14 cellular contexts compared by ENCODE assay signal in genomic region chr5:143433680-143434079, GRCh38. TPM values are rescaled to one million over a fixed set of nuclear protein-coding genes. Genes with fewer than 3 reads are reported as not detected.
DNase-seq lines count a peak whose midpoint lies in the region; ATAC-seq, FAIRE-seq and TF ChIP-seq lines count a peak whose summit lies in the region.
"Had no signal": no experiment of that assay in that cellular context is flagged by ENCODE, and none has a peak within 500 bp of the region (broad histone marks: within the 10 kb centered on the region; RNA-seq: fewer than 3 reads in every experiment).

No MANE protein-coding gene starts in this region.

- no peaks in the 10 kb centered on the region for H3K27me3 ChIP-seq in CD4-positive, alpha-beta T cell (ENCODE audit: control insufficient read depth, insufficient read depth, low read length)
- H3K27me3 ChIP-seq in HepG2 (ENCODE audit: control insufficient read depth in 1 of 2, insufficient read depth in 2 of 2, low read length in 2 of 2) (peaks cover 0 to 6% of the 10 kb centered on the region in 2 experiments; a peak in 3 of 5 replicates), neural progenitor cell (no peaks in the 10 kb centered on the region)
- H3K27me3 ChIP-seq: body of pancreas, sigmoid colon had no signal

- H3K4me1 ChIP-seq in HepG2 (ENCODE audit: insufficient read depth, low read length) (peaks cover 32% of the 10 kb centered on the region), neural progenitor cell (no peaks in the 10 kb centered on the region)
- H3K4me1 ChIP-seq: body of pancreas, Caco-2 had no signal

- H3K36me3 ChIP-seq in HepG2 (replicated peaks in 1 of 2; ENCODE audit: control insufficient read depth in 1 of 2, insufficient read depth in 2 of 2, low read length in 2 of 2) (no peaks in the 10 kb centered on the region), neural progenitor cell (no peaks in the 10 kb centered on the region)
- H3K36me3 ChIP-seq: sigmoid colon had no signal

- no peaks in the 10 kb centered on the region for H3K9me3 ChIP-seq in CD4-positive, alpha-beta T cell (ENCODE audit: control insufficient read depth, low read length)
- no peaks in the 10 kb centered on the region for H3K9me3 ChIP-seq in HepG2 (ENCODE audit: low read length)
- no peaks in the 10 kb centered on the region for H3K9me3 ChIP-seq in neural progenitor cell (ENCODE audit: low read depth)
- H3K9me3 ChIP-seq: body of pancreas, Caco-2, sigmoid colon had no signal

- H3K4me3 ChIP-seq in GM12875 (ENCODE audit: low read depth, low read length) (peak overlapping the region; percentile 49), HepG2 (replicated peaks in 1 of 3; ENCODE audit: insufficient read depth in 1 of 3, low read depth in 2 of 3, low read length in 3 of 3) (no peak overlapping the region), neural progenitor cell (no peak overlapping the region)
- H3K4me3 ChIP-seq: body of pancreas, sigmoid colon had no signal

- peaks cover 74% of the 10 kb centered on the region for H3K4me1 Mint-ChIP-seq in CD4-positive, alpha-beta T cell (ENCODE audit: low read depth)
- H3K4me1 Mint-ChIP-seq in WTC11 (peaks cover 22% of the 10 kb centered on the region), neural progenitor cell (no peaks in the 10 kb centered on the region)

- TF ChIP-seq POLR2A in HepG2 (IDR thresholded peaks at IDR 0.05; ENCODE audit: insufficient read depth in 1 of 2, low read depth in 2 of 2, low read length in 2 of 2): no peak

- peak overlapping the region; percentile 92 for H3K4me3 Mint-ChIP-seq in CD4-positive, alpha-beta T cell
- H3K4me3 Mint-ChIP-seq in WTC11: no peak overlapping the region
- H3K4me3 Mint-ChIP-seq in neural progenitor cell: no peak overlapping the region

- peaks cover 5% of the 10 kb centered on the region for H3K36me3 Mint-ChIP-seq in CD4-positive, alpha-beta T cell (ENCODE audit: low read depth)
- H3K36me3 Mint-ChIP-seq in WTC11 (no peaks in the 10 kb centered on the region), neural progenitor cell (no peaks in the 10 kb centered on the region)

- H2AFZ ChIP-seq in HepG2 (ENCODE audit: low read length): peak overlapping the region; percentile 30
- no peak overlapping the region for H2AFZ ChIP-seq in neural progenitor cell (replicated peaks)

- intact Hi-C loops in CD4-positive, alpha-beta T cell (cut with DNase I, micrococcal nuclease): loop anchor here (1.0 to 10.0 kb wide), 5 partner anchors 18 to 1059 kb away; no protein-coding TSS in a partner anchor
- intact Hi-C loops in HepG2 (cut with micrococcal nuclease; ENCODE audit: unreplicated experiment): no loop called here
- intact Hi-C loops in Right ventricle myocardium superior (cut with DNase I): no loop called here

- H3K9me3 Mint-ChIP-seq in CD4-positive, alpha-beta T cell: no peaks in the 10 kb centered on the region
- no peaks in the 10 kb centered on the region for H3K9me3 Mint-ChIP-seq in WTC11
- H3K9me3 Mint-ChIP-seq in neural progenitor cell: no peaks in the 10 kb centered on the region

- no peak overlapping the region for H3K9ac ChIP-seq in HepG2 (ENCODE audit: insufficient read depth, low read depth, low read length)
- H3K9ac ChIP-seq in neural progenitor cell: no peak overlapping the region

- H3F3A ChIP-seq in neural progenitor cell (ENCODE audit: low read depth): no peaks in the 10 kb centered on the region

- H3K27me3 Mint-ChIP-seq in CD4-positive, alpha-beta T cell: no peaks in the 10 kb centered on the region
- no peaks in the 10 kb centered on the region for H3K27me3 Mint-ChIP-seq in WTC11 (ENCODE audit: low read depth)
- H3K27me3 Mint-ChIP-seq in neural progenitor cell (ENCODE audit: insufficient read depth, low read depth): peaks cover 2% of the 10 kb centered on the region

- no peak for TF ChIP-seq CTCF in CD4-positive, alpha-beta T cell (IDR thresholded peaks at IDR 0.05)
- TF ChIP-seq CTCF in GM12875 (IDR thresholded peaks at IDR 0.05; ENCODE audit: borderline replicate concordance, insufficient read depth, low read depth, low read length) (no peak), WTC11 (IDR thresholded peaks at IDR 0.05) (no peak), HepG2 (CRISPR knock-in tag; IDR thresholded peaks at IDR 0.05) (no peak), neural progenitor cell (IDR thresholded peaks at IDR 0.05) (no peak)

- in situ Hi-C loops in HepG2 (cut with HindIII; ENCODE audit: extremely low pct_ligation_motif_present, low pct_unique_long_range_greater_than_20kb): loop anchor here (25.0 kb wide), 1 partner anchor 379 kb away; the partner anchor contains the start of gene HMHB1

- peak in 1 of 10 experiments; percentile 6 for DNase-seq in CD4-positive, alpha-beta T cell
- no peak for DNase-seq in WTC11 (ENCODE audit: low spot score)
- DNase-seq in HepG2 (ENCODE audit: low spot score): no peak
- DNase-seq in COLO668 (lab: John Stamatoyannopoulos, UW; ENCODE audit: unreplicated experiment): no peak
- no peak for DNase-seq in NOMO-1 treated with DMSO at 0.1 percent for 48 hours (lab: John Stamatoyannopoulos, UW; ENCODE audit: unreplicated experiment)
- DNase-seq in neural progenitor cell (ENCODE audit: low spot score): no peak
- DNase-seq in Right ventricle myocardium superior: no peak
- DNase-seq: body of pancreas, Caco-2, NCI-H1436 treated with DMSO at 0.1 percent for 48 hours, NCI-H524, RPMI8226, sigmoid colon had no signal

- no peak overlapping the region for H3K27ac ChIP-seq in CD4-positive, alpha-beta T cell (ENCODE audit: low read depth, low read length)
- H3K27ac ChIP-seq in HepG2 (ENCODE audit: extremely low read length, insufficient read depth, low read length) (no peak overlapping the region), neural progenitor cell (no peak overlapping the region)
- H3K27ac ChIP-seq: sigmoid colon had no signal

- peak overlapping the region; percentile 93 for H3K27ac Mint-ChIP-seq in CD4-positive, alpha-beta T cell
- H3K27ac Mint-ChIP-seq in WTC11 (no peak overlapping the region), neural progenitor cell (no peak overlapping the region)

- H4K20me1 ChIP-seq in HepG2 (ENCODE audit: insufficient read depth, low read length): no peaks in the 10 kb centered on the region
- no peaks in the 10 kb centered on the region for H4K20me1 ChIP-seq in neural progenitor cell (ENCODE audit: low read depth)

- BruUV-seq in HepG2 (replicated peaks; lab: Mats Ljungman, UMichigan): no TSS peak

- POLR2A ChIA-PET in CD4-positive, alpha-beta T cell (lab: Charles Lee): interaction anchor here (0.8 to 5.1 kb wide), 13 partner anchors 7 to 754 kb away, joined by 3 to 250 read pairs (median 7); partner anchors contain the start of genes KCTD16, NR3C1 and YIPF5
- POLR2A ChIA-PET in WTC11 (lab: Charles Lee): no interaction called here
- POLR2A ChIA-PET in HepG2 (lab: Yijun Ruan, JAX): no interaction called here

- FAIRE-seq in HepG2 (lab: Jason Lieb, UNC): no peak

- no peak for TF ChIP-seq EP300 in HepG2 (IDR thresholded peaks at IDR 0.05; ENCODE audit: low read depth in 2 of 2, low read length in 2 of 2)
- TF ChIP-seq EP300 in HepG2 (CRISPR knock-in tag; IDR thresholded peaks at IDR 0.05; ENCODE audit: borderline replicate concordance): no peak

- no peak for ATAC-seq in CD4-positive, alpha-beta T cell (ENCODE audit: poor library complexity)
- peak; percentile 41 for ATAC-seq in WTC11
- ATAC-seq in HepG2: no peak
- no peak for ATAC-seq in Right ventricle myocardium superior (ENCODE audit: poor library complexity)
- ATAC-seq: body of pancreas had no signal

- H3K79me2 ChIP-seq in HepG2 (ENCODE audit: insufficient read depth, low read length) (no peaks in the 10 kb centered on the region), neural progenitor cell (ENCODE audit: low read depth) (no peaks in the 10 kb centered on the region)

- no peak for TF ChIP-seq RAD21 in HepG2 (CRISPR knock-in tag; IDR thresholded peaks at IDR 0.05)

- CTCF ChIA-PET in CD4-positive, alpha-beta T cell (lab: Charles Lee): interaction anchor here (1.1 to 4.6 kb wide), 7 partner anchors 7 to 754 kb away, joined by 3 to 23 read pairs (median 3); partner anchors contain the start of gene NR3C1
- CTCF ChIA-PET in WTC11 (lab: Charles Lee): interaction anchor here (1.5 kb wide), 1 partner anchor 30 kb away, joined by 4 read pairs; the partner anchor contains the start of gene NR3C1
- CTCF ChIA-PET in HepG2 (lab: Yijun Ruan, JAX; ENCODE audit: low intra/inter-chr PET ratio, low total read pairs): no interaction called here

- H3K4me2 ChIP-seq in HepG2 (ENCODE audit: low read depth, low read length) (no peak overlapping the region), neural progenitor cell (no peak overlapping the region)

- whole genome bisulfite sequencing in HepG2 (ENCODE audit: low lambda C conversion rate): 76% methylated on average over 2 of the region's 2 CpGs

TF ChIP-seq in WTC11, 78 proteins besides CTCF, POLR2A, EP300 and RAD21 (continues in another document):
- TF ChIP-seq ETV6 (CRISPR knock-in tag; IDR thresholded peaks at IDR 0.05): no peak

TF ChIP-seq in HepG2, 621 proteins besides CTCF, POLR2A, EP300 and RAD21 (continues in another document):
- no peak for TF ChIP-seq NCOA5 (CRISPR knock-in tag; IDR thresholded peaks at IDR 0.05)

RNA-seq across cellular contexts. Expression of gene NR3C1, which starts 30.2 kb away (rescaled TPM):
- 100 to 1,000 TPM; 168 to 191 TPM for total RNA-seq in CD4-positive, alpha-beta T cell
- total RNA-seq in WTC11 (2021) (8.7 to 15.0 TPM (median 9.3 TPM) in 3 replicates), HepG2 (2016; rRNA removed; fragmentation: Illumina TruSeq; extraction: Trizol) (24.3 and 30.0 TPM in 2 replicates), neural progenitor cell (ENCODE audit: low replicate concordance) (0.17 and 0.37 TPM in 2 replicates), Right ventricle myocardium superior (48.9 TPM)
- 34.6 and 40.8 TPM in 2 replicates for total RNA-seq in HepG2 (2016; cell fraction: cytosol; rRNA removed; fragmentation: Illumina TruSeq; extraction: Trizol; ENCODE audit: low read depth)
- total RNA-seq in HepG2 (2016; cell fraction: insoluble cytoplasmic fraction; rRNA removed; fragmentation: Illumina TruSeq; extraction: Trizol): 27.6 and 29.7 TPM in 2 replicates
- 42.6 and 43.8 TPM in 2 replicates for total RNA-seq in HepG2 (2016; cell fraction: membrane; rRNA removed; fragmentation: Illumina TruSeq; extraction: Trizol)
- 41.0 and 41.5 TPM in 2 replicates for total RNA-seq in HepG2 (2016; cell fraction: nucleus; rRNA removed; fragmentation: Illumina TruSeq; extraction: Trizol)
- polyA plus RNA-seq in HepG2 (2011; rRNA removed): 8.9 and 10.0 TPM in 2 replicates
- 4.5 and 7.8 TPM in 2 replicates for polyA plus RNA-seq in HepG2 (2011; cell fraction: cytosol; rRNA removed)
- 4.7 and 5.3 TPM in 2 replicates for polyA plus RNA-seq in HepG2 (2011; cell fraction: nucleus; rRNA removed)
- 17.8 and 19.1 TPM in 2 replicates for polyA plus RNA-seq in HepG2 (2012)
- polyA plus RNA-seq in HepG2 (2016; cell fraction: cytosol; fragmentation: Illumina TruSeq; extraction: Trizol; ENCODE audit: low read depth): 0.48 and 0.52 TPM in 2 replicates
- polyA plus RNA-seq in HepG2 (2016; cell fraction: insoluble cytoplasmic fraction; fragmentation: Illumina TruSeq; extraction: Trizol; ENCODE audit: low read depth): 14.7 and 15.8 TPM in 2 replicates
- 3.1 and 3.3 TPM in 2 replicates for polyA plus RNA-seq in HepG2 (2016; cell fraction: membrane; fragmentation: Illumina TruSeq; extraction: Trizol; ENCODE audit: low read depth)
- polyA plus RNA-seq in HepG2 (2016; cell fraction: nucleus; fragmentation: Illumina TruSeq; extraction: Trizol; ENCODE audit: insufficient read depth, low read depth): 11.1 and 11.7 TPM in 2 replicates
- polyA minus RNA-seq in HepG2 (2011; rRNA and poly(A)+ RNA removed; ENCODE audit: low replicate concordance): 13.6 and 58.6 TPM in 2 replicates
- polyA minus RNA-seq in HepG2 (2011; cell fraction: cytosol; rRNA and poly(A)+ RNA removed): 18.9 and 21.2 TPM in 2 replicates
- polyA minus RNA-seq in HepG2 (2011; cell fraction: nucleus; rRNA and poly(A)+ RNA removed): 45.3 and 61.3 TPM in 2 replicates

Comparison
In these comparisons a context has a peak if more than half of its experiments do, and no peak if none do; other contexts are left out.
1. intact Hi-C loops: an anchor here in CD4-positive, alpha-beta T cell (1.0 to 10.0 kb wide); none called in HepG2 and Right ventricle myocardium superior.